ENCODE assay signal across 16 cellular contexts in genomic region chr2:233281986-233282603, GRCh38. TPM values are rescaled to one million over a fixed set of nuclear protein-coding genes. Genes with fewer than 3 reads are reported as not detected.
"Had no signal": no experiment of that assay in that cellular context is flagged by ENCODE, and none has a peak within 500 bp of the region (broad histone marks: within the 10 kb centered on the region; RNA-seq: fewer than 3 reads in every experiment).

No MANE protein-coding gene starts in this region.

- H3K4me3 Mint-ChIP-seq: nephron; stimulated activated naive CD8-positive, alpha-beta T cell treated with anti-CD3 and anti-CD28 coated beads, Interleukin-15, Interleukin-2, amounts not matched to agents 100 ng/mL and 50 ng/mL, for 24 hours had no signal

- ATAC-seq: foreskin keratinocyte had no signal

- H3K27me3 Mint-ChIP-seq: stimulated activated naive CD8-positive, alpha-beta T cell treated with anti-CD3 and anti-CD28 coated beads, Interleukin-15, Interleukin-2, amounts not matched to agents 100 ng/mL and 50 ng/mL, for 24 hours had no signal

- DNase-seq: activated naive CD4-positive, alpha-beta T cell; activated T-cell treated with anti-CD3 and anti-CD28 coated beads, Interleukin-2, amount 50 U/mL, for 48 hours; esophagus squamous epithelium; foreskin keratinocyte; left cardiac atrium; sigmoid colon; SJCRH30; stimulated activated CD4-positive, alpha-beta T cell treated with anti-CD3 and anti-CD28 coated beads, Interleukin-12 subunit alpha, Interleukin-12 subunit beta, amount 100 ng/mL, for 4 hours; stimulated activated CD4-positive, alpha-beta T cell treated with anti-CD3 and anti-CD28 coated beads, Interleukin-2, amount 100 ng/mL, for 48 hours; testis had no signal

- H3K27ac Mint-ChIP-seq: nephron had no signal

- H3K9me3 Mint-ChIP-seq: nephron; stimulated activated naive CD8-positive, alpha-beta T cell treated with anti-CD3 and anti-CD28 coated beads, Interleukin-15, Interleukin-2, amounts not matched to agents 100 ng/mL and 50 ng/mL, for 24 hours had no signal

- H3K4me1 Mint-ChIP-seq: nephron had no signal

RNA-seq across cellular contexts. Expression of gene SAG, which starts 25.5 kb away (rescaled TPM):
- total RNA-seq: ascending aorta, esophagus squamous epithelium, foreskin keratinocyte, left cardiac atrium, lung microvascular endothelial cell, osteocyte, sigmoid colon, SJCRH30, ureter had no signal
